13 cellular contexts compared by ENCODE assay signal in the genomic region with DNA sequence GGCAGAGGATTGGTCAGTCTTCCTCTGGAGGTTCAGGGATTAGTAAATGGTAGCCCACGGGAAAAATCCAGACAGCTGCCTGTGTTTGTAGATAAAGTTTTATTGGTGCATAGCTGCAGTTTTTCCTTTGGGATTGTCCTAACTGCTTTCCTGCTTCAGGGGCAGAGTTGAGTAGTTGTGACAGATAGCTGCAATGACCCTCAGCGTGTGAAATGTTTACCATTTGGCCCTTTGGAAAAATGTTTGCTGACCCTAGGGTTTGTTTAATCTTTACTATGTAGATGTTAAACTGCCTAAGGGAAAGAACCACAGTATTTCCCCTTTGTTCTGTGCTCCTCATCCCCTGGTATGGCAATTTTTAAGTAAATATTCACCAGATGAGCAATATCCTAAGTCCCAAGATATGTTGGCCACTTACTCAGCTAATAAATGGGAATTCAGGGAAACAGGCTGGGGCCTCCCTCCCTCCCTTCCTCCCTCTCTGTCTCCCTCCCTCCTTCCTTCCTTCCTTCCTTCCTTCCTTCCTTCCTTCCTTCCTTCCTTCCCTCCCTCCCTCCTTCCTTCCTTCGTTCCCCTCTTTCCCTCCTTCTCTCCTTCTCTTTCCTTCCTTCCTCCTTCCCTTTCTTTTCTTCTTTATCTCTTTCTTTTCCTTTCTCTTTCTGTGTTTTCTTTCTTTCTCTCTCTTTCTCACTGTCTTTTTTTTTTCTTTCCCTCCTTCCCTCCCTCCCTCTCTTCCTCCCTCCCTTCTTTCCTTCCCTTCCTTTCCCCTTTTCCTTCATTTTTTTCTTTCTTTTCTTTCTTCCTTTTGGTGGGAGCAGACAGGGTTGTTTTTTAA.
DNase-seq lines count a peak whose midpoint lies in the region; ATAC-seq, FAIRE-seq and TF ChIP-seq lines count a peak whose summit lies in the region.
"Had no signal": no experiment of that assay in that cellular context is flagged by ENCODE, and none has a peak within 500 bp of the region (broad histone marks: within the 10 kb centered on the region; RNA-seq: fewer than 3 reads in every experiment).

No MANE protein-coding gene starts in this region.

- H3K9me3 Mint-ChIP-seq in stimulated activated naive CD8-positive, alpha-beta T cell treated with anti-CD3 and anti-CD28 coated beads, Interleukin-15, Interleukin-2, amounts not matched to agents 100 ng/mL and 50 ng/mL, for 24 hours = peaks cover 6% of the 10 kb centered on the region

- BruUV-seq in GM12878 (replicated peaks; lab: Mats Ljungman, UMichigan) = no TSS peak

- TF ChIP-seq RAD21 in GM12878 (IDR thresholded peaks at IDR 0.05; ENCODE audit: insufficient read depth, low read depth, low read length) = no peak

- in situ Hi-C loops in GM12878 (cut with MboI) (no loop called here), gastrocnemius medialis (cut with MboI; ENCODE audit: low sequenced_read_pairs in 4 of 4) (no loop called here)

- POLR2A ChIA-PET in GM12878 (lab: Charles Lee) = no interaction called here

- H3K27ac Mint-ChIP-seq in stimulated activated naive CD8-positive, alpha-beta T cell treated with anti-CD3 and anti-CD28 coated beads, Interleukin-15, Interleukin-2, amounts not matched to agents 100 ng/mL and 50 ng/mL, for 24 hours = peak overlapping the region; percentile 54

- TF ChIP-seq EP300 in GM12878 (IDR thresholded peaks at IDR 0.05; ENCODE audit: borderline replicate concordance in 1 of 2, control insufficient read depth in 1 of 2, low read depth in 2 of 2, low read length in 2 of 2) = no peak

- peaks cover 57% of the 10 kb centered on the region for H3K4me1 Mint-ChIP-seq in stimulated activated naive CD8-positive, alpha-beta T cell treated with anti-CD3 and anti-CD28 coated beads, Interleukin-15, Interleukin-2, amounts not matched to agents 100 ng/mL and 50 ng/mL, for 24 hours (ENCODE audit: low read depth)

- H3K36me3 ChIP-seq in GM12878 (ENCODE audit: control insufficient read depth in 2 of 2, insufficient read depth in 2 of 2, low read length in 1 of 2) = peaks cover 6% of the 10 kb centered on the region in 2 experiments; a peak in 3 of 4 replicates
- H3K36me3 ChIP-seq in gastrocnemius medialis = no peaks in the 10 kb centered on the region

- no peaks in the 10 kb centered on the region for H3K27me3 ChIP-seq in GM12878 (replicated peaks in 1 of 2; ENCODE audit: control insufficient read depth in 2 of 2, insufficient read depth in 2 of 2, low read length in 1 of 2)
- no peaks in the 10 kb centered on the region for H3K27me3 ChIP-seq in gastrocnemius medialis

- TF ChIP-seq CTCF in GM12878 (IDR thresholded peaks at IDR 0.05 in 2 of 3, conservative IDR thresholded peaks at IDR 0.05 in 1 of 3; ENCODE audit: control insufficient read depth in 2 of 3, extremely low read depth in 1 of 3, insufficient read depth in 1 of 3, low read depth in 3 of 3, low read length in 3 of 3) (no peak), gastrocnemius medialis (IDR thresholded peaks at IDR 0.05 in 4 of 5, conservative IDR thresholded peaks at IDR 0.05 in 1 of 5) (no peak)

- H3K4me3 ChIP-seq in GM12878 (no peak overlapping the region), gastrocnemius medialis (no peak overlapping the region)
- H3K4me3 ChIP-seq: lung had no signal

- H3K9ac ChIP-seq in GM12878 (ENCODE audit: control insufficient read depth, insufficient read depth, low read length) = no peak overlapping the region

- no peaks in the 10 kb centered on the region for H3K27me3 Mint-ChIP-seq in stimulated activated naive CD8-positive, alpha-beta T cell treated with anti-CD3 and anti-CD28 coated beads, Interleukin-15, Interleukin-2, amounts not matched to agents 100 ng/mL and 50 ng/mL, for 24 hours

- H3K4me1 ChIP-seq in GM12878 (ENCODE audit: control insufficient read depth, insufficient read depth, low read length) = peaks cover 14% of the 10 kb centered on the region
- H3K4me1 ChIP-seq in gastrocnemius medialis = peaks cover 28 to 50% of the 10 kb centered on the region in 2 donors

- H3K9me3 ChIP-seq in GM12878 (replicated peaks; ENCODE audit: control insufficient read depth, insufficient read depth, low read length) (no peaks in the 10 kb centered on the region), gastrocnemius medialis (no peaks in the 10 kb centered on the region)

- H3K4me2 ChIP-seq in GM12878 (ENCODE audit: control insufficient read depth, insufficient read depth) = no peak overlapping the region

- H4K20me1 ChIP-seq in GM12878 (ENCODE audit: control insufficient read depth, insufficient read depth) = no peaks in the 10 kb centered on the region

- no peak overlapping the region for H3K27ac ChIP-seq in GM12878 (ENCODE audit: control insufficient read depth, insufficient read depth)
- peak overlapping the region in 1 of 4 donors; percentile 15 for H3K27ac ChIP-seq in gastrocnemius medialis

- no peak overlapping the region for H3K4me3 Mint-ChIP-seq in stimulated activated naive CD8-positive, alpha-beta T cell treated with anti-CD3 and anti-CD28 coated beads, Interleukin-15, Interleukin-2, amounts not matched to agents 100 ng/mL and 50 ng/mL, for 24 hours

- RAD21 ChIA-PET in GM12878 (lab: Charles Lee; ENCODE audit: unreplicated experiment) = interaction anchor here (1.0 kb wide), 1 partner anchor 24 kb away, joined by 3 read pairs; no protein-coding TSS in a partner anchor

- no peak for FAIRE-seq in GM12878 (lab: Jason Lieb, UNC)
- FAIRE-seq: GM12891 had no signal

- H2AFZ ChIP-seq in GM12878 (ENCODE audit: control insufficient read depth, low read depth, low read length) = no peak overlapping the region

- no peak for DNase-seq in stimulated activated naive CD8-positive, alpha-beta T cell treated with anti-CD3 and anti-CD28 coated beads, Interleukin-15, Interleukin-2, amounts not matched to agents 100 U/mL and 50 U/mL, for 24 hours
- DNase-seq in GM12878 (ENCODE audit: low read depth, low spot score) (no peak), lung microvascular endothelial cell (ENCODE audit: low read depth in 2 of 2) (peak; percentile 64 to 74), NCI-H524 (lab: John Stamatoyannopoulos, UW) (no peak), epidermal melanocyte (ENCODE audit: insufficient read length, low spot score) (no peak), gastrocnemius medialis (no peak)
- DNase-seq: activated gamma-delta T cell treated with Interleukin-2 at 50 U/mL for 16 hours, erythroblast, NCI-H774 had no signal

- H3K79me2 ChIP-seq in GM12878 (ENCODE audit: control insufficient read depth, insufficient read depth, low read length) = no peaks in the 10 kb centered on the region; the same call in 1 of the 2 replicates

- intact Hi-C loops in GM12878 (cut with micrococcal nuclease; ENCODE audit: unreplicated experiment) = no loop called here
- intact Hi-C loops in gastrocnemius medialis (cut with DNase I; ENCODE audit: low total_unique reads) = loop anchor here (5.0 to 10.0 kb wide), 2 partner anchors 83 to 450 kb away; no protein-coding TSS in a partner anchor

- SMC1A ChIA-PET in GM12878 (lab: Charles Lee; ENCODE audit: uncharacterized antibody, unreplicated experiment) = interaction anchor here (0.6 to 1.6 kb wide), 4 partner anchors 12 to 242 kb away, joined by 3 to 5 read pairs (median 4); no protein-coding TSS in a partner anchor

- 76% methylated on average over 3 of the region's 3 CpGs for WGBS in GM12878 (ENCODE audit: insufficient coverage, insufficient replicate concordance, low lambda C conversion rate, missing lambda C conversion rate)

- CTCF ChIA-PET in GM12878 (lab: Yijun Ruan, JAX) = interaction anchor here (2.2 kb wide), 2 partner anchors 33 to 233 kb away, joined by 6 to 10 read pairs; no protein-coding TSS in a partner anchor

- TF ChIP-seq POLR2A in GM12878 (IDR thresholded peaks at IDR 0.05; ENCODE audit: low read depth, low read length) (no peak), gastrocnemius medialis (IDR thresholded peaks at IDR 0.05) (no peak)

- peaks cover 72% of the 10 kb centered on the region for H3K36me3 Mint-ChIP-seq in stimulated activated naive CD8-positive, alpha-beta T cell treated with anti-CD3 and anti-CD28 coated beads, Interleukin-15, Interleukin-2, amounts not matched to agents 100 ng/mL and 50 ng/mL, for 24 hours (ENCODE audit: low read depth)

- no peak for ATAC-seq in stimulated activated naive CD8-positive, alpha-beta T cell treated with anti-CD3 and anti-CD28 coated beads, Interleukin-15, Interleukin-2, amounts not matched to agents 100 U/mL and 50 U/mL, for 24 hours
- ATAC-seq in GM12878 = no peak
- no peak for ATAC-seq in GM19463 (IDR thresholded peaks at IDR 0.05; ENCODE audit: unreplicated experiment)
- ATAC-seq in gastrocnemius medialis = no peak

TF ChIP-seq in GM12878, 131 proteins besides CTCF, POLR2A, EP300 and RAD21:
- 0 out of 2 replicates have a peak, but pooled peaks have one; percentile 23 for TF ChIP-seq IKZF1 (conservative IDR thresholded peaks at IDR 0.05)
- no peak for TF ChIP-seq SREBF1 (IDR thresholded peaks at IDR 0.05; ENCODE audit: low read length)
- TF ChIP-seq, protein P1, sequence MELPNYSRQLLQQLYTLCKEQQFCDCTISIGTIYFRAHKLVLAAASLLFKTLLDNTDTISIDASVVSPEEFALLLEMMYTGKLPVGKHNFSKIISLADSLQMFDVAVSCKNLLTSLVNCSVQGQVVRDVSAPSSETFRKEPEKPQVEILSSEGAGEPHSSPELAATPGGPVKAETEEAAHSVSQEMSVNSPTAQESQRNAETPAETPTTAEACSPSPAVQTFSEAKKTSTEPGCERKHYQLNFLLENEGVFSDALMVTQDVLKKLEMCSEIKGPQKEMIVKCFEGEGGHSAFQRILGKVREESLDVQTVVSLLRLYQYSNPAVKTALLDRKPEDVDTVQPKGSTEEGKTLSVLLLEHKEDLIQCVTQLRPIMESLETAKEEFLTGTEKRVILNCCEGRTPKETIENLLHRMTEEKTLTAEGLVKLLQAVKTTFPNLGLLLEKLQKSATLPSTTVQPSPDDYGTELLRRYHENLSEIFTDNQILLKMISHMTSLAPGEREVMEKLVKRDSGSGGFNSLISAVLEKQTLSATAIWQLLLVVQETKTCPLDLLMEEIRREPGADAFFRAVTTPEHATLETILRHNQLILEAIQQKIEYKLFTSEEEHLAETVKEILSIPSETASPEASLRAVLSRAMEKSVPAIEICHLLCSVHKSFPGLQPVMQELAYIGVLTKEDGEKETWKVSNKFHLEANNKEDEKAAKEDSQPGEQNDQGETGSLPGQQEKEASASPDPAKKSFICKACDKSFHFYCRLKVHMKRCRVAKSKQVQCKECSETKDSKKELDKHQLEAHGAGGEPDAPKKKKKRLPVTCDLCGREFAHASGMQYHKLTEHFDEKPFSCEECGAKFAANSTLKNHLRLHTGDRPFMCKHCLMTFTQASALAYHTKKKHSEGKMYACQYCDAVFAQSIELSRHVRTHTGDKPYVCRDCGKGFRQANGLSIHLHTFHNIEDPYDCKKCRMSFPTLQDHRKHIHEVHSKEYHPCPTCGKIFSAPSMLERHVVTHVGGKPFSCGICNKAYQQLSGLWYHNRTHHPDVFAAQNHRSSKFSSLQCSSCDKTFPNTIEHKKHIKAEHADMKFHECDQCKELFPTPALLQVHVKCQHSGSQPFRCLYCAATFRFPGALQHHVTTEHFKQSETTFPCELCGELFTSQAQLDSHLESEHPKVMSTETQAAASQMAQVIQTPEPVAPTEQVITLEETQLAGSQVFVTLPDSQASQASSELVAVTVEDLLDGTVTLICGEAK (IDR thresholded peaks at IDR 0.05; ENCODE audit: borderline replicate concordance) = peak; percentile 38; the same call in 1 of the 2 replicates
TF ChIP-seq in GM12878: peak in this region for 2.

Comparison
In these comparisons a context has a peak if more than half of its experiments do, and no peak if none do; other contexts are left out.
1. DNase-seq: peak in lung microvascular endothelial cell (2 of 2); none in stimulated activated naive CD8-positive, alpha-beta T cell treated with anti-CD3 and anti-CD28 coated beads, Interleukin-15, Interleukin-2, amounts not matched to agents 100 U/mL and 50 U/mL, for 24 hours (single experiment), GM12878 (single experiment), NCI-H524 (0 of 2), epidermal melanocyte (single experiment) and gastrocnemius medialis (0 of 2).